In genomic region chr3:183160616-183161015, GRCh38 we compare ENCODE assay signal across 2 cellular contexts.
TF ChIP-seq lines count a peak whose summit lies in the region.

No MANE protein-coding gene starts in this region.

TF ChIP-seq in HCT116, 20 proteins besides CTCF, POLR2A, EP300 and RAD21:
- TF ChIP-seq ELF1 (IDR thresholded peaks at IDR 0.05; ENCODE audit: borderline replicate concordance, low read depth) = no peak
- TF ChIP-seq FOSL1 (IDR thresholded peaks at IDR 0.05; ENCODE audit: low read depth) = no peak
- no peak for TF ChIP-seq SIN3A (IDR thresholded peaks at IDR 0.05; ENCODE audit: low read depth)
- no peak for TF ChIP-seq EZH2 (IDR thresholded peaks at IDR 0.05)
- no peak for TF ChIP-seq CBX3 (IDR thresholded peaks at IDR 0.05; ENCODE audit: low read depth)
- TF ChIP-seq EGR1 (IDR thresholded peaks at IDR 0.05; ENCODE audit: low read depth) = no peak
- no peak for TF ChIP-seq ZFX (IDR thresholded peaks at IDR 0.05)
- TF ChIP-seq TCF7L2 (IDR thresholded peaks at IDR 0.05; ENCODE audit: borderline replicate concordance, extremely low read depth, insufficient read depth, insufficient read length) = no peak
- no peak for TF ChIP-seq JUND (IDR thresholded peaks at IDR 0.05)
- no peak for TF ChIP-seq EZH2phosphoT487 (IDR thresholded peaks at IDR 0.05; ENCODE audit: borderline replicate concordance)
- TF ChIP-seq ATF3 (IDR thresholded peaks at IDR 0.05) = no peak
- TF ChIP-seq, protein P1, sequence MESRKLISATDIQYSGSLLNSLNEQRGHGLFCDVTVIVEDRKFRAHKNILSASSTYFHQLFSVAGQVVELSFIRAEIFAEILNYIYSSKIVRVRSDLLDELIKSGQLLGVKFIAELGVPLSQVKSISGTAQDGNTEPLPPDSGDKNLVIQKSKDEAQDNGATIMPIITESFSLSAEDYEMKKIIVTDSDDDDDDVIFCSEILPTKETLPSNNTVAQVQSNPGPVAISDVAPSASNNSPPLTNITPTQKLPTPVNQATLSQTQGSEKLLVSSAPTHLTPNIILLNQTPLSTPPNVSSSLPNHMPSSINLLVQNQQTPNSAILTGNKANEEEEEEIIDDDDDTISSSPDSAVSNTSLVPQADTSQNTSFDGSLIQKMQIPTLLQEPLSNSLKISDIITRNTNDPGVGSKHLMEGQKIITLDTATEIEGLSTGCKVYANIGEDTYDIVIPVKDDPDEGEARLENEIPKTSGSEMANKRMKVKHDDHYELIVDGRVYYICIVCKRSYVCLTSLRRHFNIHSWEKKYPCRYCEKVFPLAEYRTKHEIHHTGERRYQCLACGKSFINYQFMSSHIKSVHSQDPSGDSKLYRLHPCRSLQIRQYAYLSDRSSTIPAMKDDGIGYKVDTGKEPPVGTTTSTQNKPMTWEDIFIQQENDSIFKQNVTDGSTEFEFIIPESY (IDR thresholded peaks at IDR 0.05; ENCODE audit: extremely low read depth, insufficient replicate concordance, low read length) = no peak
- no peak for TF ChIP-seq SRF (IDR thresholded peaks at IDR 0.05; ENCODE audit: low read depth)
TF ChIP-seq in HCT116: peak in this region for 0.

TF ChIP-seq in endothelial cell of umbilical vein, 7 proteins besides CTCF, POLR2A, EP300 and RAD21:
- TF ChIP-seq MYC (IDR thresholded peaks at IDR 0.05; ENCODE audit: low read depth, low read length) = no peak
- no peak for TF ChIP-seq EZH2 (IDR thresholded peaks at IDR 0.05; ENCODE audit: borderline replicate concordance, low read depth, low read length, severe bottlenecking)
- no peak for TF ChIP-seq JUN (IDR thresholded peaks at IDR 0.05; ENCODE audit: borderline replicate concordance, insufficient read depth, insufficient read length, low read depth)
- no peak for TF ChIP-seq MAX (IDR thresholded peaks at IDR 0.05; ENCODE audit: insufficient read depth, insufficient read length)
- no peak for TF ChIP-seq GATA2 (IDR thresholded peaks at IDR 0.05; ENCODE audit: insufficient read depth, insufficient read length, low read depth, low read length)
- TF ChIP-seq FOS (IDR thresholded peaks at IDR 0.05; ENCODE audit: borderline replicate concordance, insufficient read depth, low read length) = no peak
- no peak for TF ChIP-seq POLR2AphosphoS5 (IDR thresholded peaks at IDR 0.05; ENCODE audit: insufficient read depth, low read depth, low read length)
